ENCODE assay signal across 1 cellular context in genomic region chr1:195894411-195894810, GRCh38.
TF ChIP-seq lines count a peak whose summit lies in the region.

No MANE protein-coding gene starts in this region.

TF ChIP-seq in endothelial cell of umbilical vein, 7 proteins besides CTCF, POLR2A, EP300 and RAD21 (continued from another document):
- TF ChIP-seq POLR2AphosphoS5 (IDR thresholded peaks at IDR 0.05; ENCODE audit: insufficient read depth, low read depth, low read length): no peak
- no peak for TF ChIP-seq MYC (IDR thresholded peaks at IDR 0.05; ENCODE audit: low read depth, low read length)
